Comparison of ENCODE assay signal across 23 cellular contexts in the genomic region with DNA sequence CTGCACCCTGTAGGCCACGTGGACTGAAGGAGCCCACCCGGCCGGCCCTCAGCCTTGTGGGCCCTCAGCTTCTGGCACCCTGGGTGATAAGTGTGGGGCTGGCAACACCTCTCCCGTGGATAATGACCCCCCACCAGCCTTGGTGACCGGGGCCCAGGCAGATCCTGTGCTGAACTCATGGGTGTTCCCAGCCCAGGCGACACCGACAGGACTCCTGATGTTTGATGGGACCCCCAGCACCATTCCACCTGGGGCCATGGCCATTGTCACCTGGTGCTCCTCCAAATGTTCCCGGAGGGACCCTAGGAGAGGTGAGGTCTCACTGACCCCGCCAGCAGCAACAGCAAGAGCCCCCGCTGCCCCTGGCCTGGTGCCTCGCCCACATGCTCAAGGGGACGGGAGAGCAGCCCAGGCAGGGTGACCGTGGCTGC. TPM values are rescaled to one million over a fixed set of nuclear protein-coding genes. Genes with fewer than 3 reads are reported as not detected.
"Had no signal": no experiment of that assay in that cellular context is flagged by ENCODE, and none has a peak within 500 bp of the region (broad histone marks: within the 10 kb centered on the region; RNA-seq: fewer than 3 reads in every experiment).

No MANE protein-coding gene starts in this region.

- H3K4me2 ChIP-seq: smooth muscle cell had no signal

- H3K4me3 Mint-ChIP-seq: activated CD4-positive, alpha-beta T cell treated with anti-CD3 and anti-CD28 coated beads for 36 hours; activated T-cell treated with anti-CD3 and anti-CD28 coated beads, Interleukin-2, amount 50 U/mL, for 72 hours; effector memory CD8-positive, alpha-beta T cell; natural killer cell treated with Interleukin-12 subunit alpha and Interleukin-12 subunit beta and Interleukin-15 and Interleukin-18, amount 100 ng/mL, for 72 hours; T-helper 2 cell treated with Interferon-gamma antibody and Interleukin-4, amounts not matched to agents 5 μg/mL and 100 μg/mL, for 36 hours had no signal

- H3K27ac ChIP-seq: tibial nerve had no signal

- H3K4me1 Mint-ChIP-seq: activated CD4-positive, alpha-beta T cell treated with anti-CD3 and anti-CD28 coated beads for 36 hours had no signal

- H3K36me3 ChIP-seq: tibial nerve had no signal

- H3K9me3 Mint-ChIP-seq: activated naive CD4-positive, alpha-beta T cell treated with anti-CD3 and anti-CD28 coated beads, Interleukin-2, amount 50 U/mL, for 72 hours; activated T-cell treated with anti-CD3 and anti-CD28 coated beads, Interleukin-2, amount 50 U/mL, for 72 hours; effector memory CD8-positive, alpha-beta T cell; natural killer cell treated with Interleukin-12 subunit alpha and Interleukin-12 subunit beta and Interleukin-15 and Interleukin-18, amount 100 ng/mL, for 72 hours; T-helper 2 cell treated with Interferon-gamma antibody and Interleukin-4, amounts not matched to agents 5 μg/mL and 100 μg/mL, for 36 hours had no signal

- DNase-seq: activated CD4-positive, alpha-beta T cell treated with anti-CD3 and anti-CD28 coated beads for 36 hours; activated CD4-positive, CD25-positive, alpha-beta regulatory T cell; activated naive CD4-positive, alpha-beta T cell; activated T-cell treated with anti-CD3 and anti-CD28 coated beads for 4 hours; activated T-cell treated with anti-CD3 and anti-CD28 coated beads, Interleukin-2, amount 50 U/mL, for 72 hours; cerebellar nuclear complex; cortex of kidney; effector memory CD8-positive, alpha-beta T cell; head of caudate nucleus; hypothalamus; mucosa of descending colon; stimulated activated naive CD4-positive, alpha-beta T cell had no signal

- H3K9me3 ChIP-seq: mucosa of descending colon, tibial nerve had no signal

- H3K27ac Mint-ChIP-seq: activated CD4-positive, alpha-beta T cell treated with anti-CD3 and anti-CD28 coated beads for 36 hours; activated naive CD4-positive, alpha-beta T cell treated with anti-CD3 and anti-CD28 coated beads, Interleukin-2, amount 50 U/mL, for 72 hours; activated T-cell treated with anti-CD3 and anti-CD28 coated beads, Interleukin-2, amount 50 U/mL, for 72 hours; effector memory CD8-positive, alpha-beta T cell; natural killer cell treated with Interleukin-12 subunit alpha and Interleukin-12 subunit beta and Interleukin-15 and Interleukin-18, amount 100 ng/mL, for 72 hours; T-helper 2 cell treated with Interferon-gamma antibody and Interleukin-4, amounts not matched to agents 5 μg/mL and 100 μg/mL, for 36 hours had no signal

- ATAC-seq: activated CD4-positive, alpha-beta T cell treated with anti-CD3 and anti-CD28 coated beads for 36 hours; activated naive CD4-positive, alpha-beta T cell treated with anti-CD3 and anti-CD28 coated beads, Interleukin-2, amount 50 U/mL, for 72 hours; activated T-cell treated with anti-CD3 and anti-CD28 coated beads, Interleukin-2, amount 50 U/mL, for 72 hours; effector memory CD8-positive, alpha-beta T cell; left lobe of liver; mucosa of descending colon; natural killer cell treated with Interleukin-12 subunit alpha and Interleukin-12 subunit beta and Interleukin-15 and Interleukin-18, amount 100 ng/mL, for 72 hours had no signal

- H3K4me3 ChIP-seq: mucosa of descending colon, smooth muscle cell, tibial nerve had no signal

- H3K36me3 Mint-ChIP-seq: activated naive CD4-positive, alpha-beta T cell treated with anti-CD3 and anti-CD28 coated beads, Interleukin-2, amount 50 U/mL, for 72 hours; natural killer cell treated with Interleukin-12 subunit alpha and Interleukin-12 subunit beta and Interleukin-15 and Interleukin-18, amount 100 ng/mL, for 72 hours had no signal

RNA-seq across cellular contexts. Expression of a gene that starts 19.4 kb away (rescaled TPM):
- total RNA-seq: activated CD4-positive, alpha-beta T cell treated with anti-CD3 and anti-CD28 coated beads for 36 hours; activated naive CD4-positive, alpha-beta T cell treated with anti-CD3 and anti-CD28 coated beads, Interleukin-2, amount 50 U/mL, for 72 hours; bronchial epithelial cell; kidney epithelial cell; lung microvascular endothelial cell; myocyte; natural killer cell treated with Interleukin-12 subunit alpha and Interleukin-12 subunit beta and Interleukin-15 and Interleukin-18, amount 100 ng/mL, for 72 hours; smooth muscle cell; temporal lobe had no signal
- polyA plus RNA-seq: smooth muscle cell had no signal
